In the genomic region with DNA sequence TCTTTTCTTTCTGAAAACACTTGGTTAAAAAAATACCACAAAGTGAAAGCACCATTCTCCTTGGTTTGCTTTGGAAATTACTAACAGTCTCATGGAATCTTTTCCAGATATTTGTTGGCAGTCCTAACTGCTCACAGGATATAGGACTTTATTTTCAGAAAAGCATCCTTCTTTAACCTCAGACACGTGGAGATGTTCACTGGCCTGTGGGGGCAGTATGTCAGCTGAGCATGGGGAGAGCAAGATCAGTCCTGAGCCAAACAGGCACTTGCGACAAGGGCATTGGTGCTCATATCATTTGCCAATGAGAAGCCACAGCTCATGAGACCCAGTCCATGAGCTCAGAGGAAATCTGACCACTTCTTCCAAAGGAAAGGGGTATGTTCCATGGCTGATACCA, we compare ENCODE assay signal across 17 cellular contexts.
A peak's percentile ranks its signal among the peaks of the same experiment; 100 is the strongest.
DNase-seq lines count a peak whose midpoint lies in the region; ATAC-seq and TF ChIP-seq lines count a peak whose summit lies in the region.
"Had no signal": no experiment of that assay in that cellular context is flagged by ENCODE, and none has a peak within 500 bp of the region (broad histone marks: within the 10 kb centered on the region; RNA-seq: fewer than 3 reads in every experiment).

No MANE protein-coding gene starts in this region.

- H4K8ac ChIP-seq in mesendoderm (ENCODE audit: low read depth, low read length): no peak overlapping the region

- no peak overlapping the region for H2AK5ac ChIP-seq in mesendoderm (ENCODE audit: low read length)

- no peaks in the 10 kb centered on the region for H3K79me1 ChIP-seq in mesendoderm (ENCODE audit: low read length)

- no peak overlapping the region for H3K56ac ChIP-seq in mesendoderm (ENCODE audit: low read length)

- no peak for ATAC-seq in left lung
- ATAC-seq: activated T-cell treated with anti-CD3 and anti-CD28 coated beads, Interleukin-2, amount 50 U/mL, for 72 hours; gastroesophageal sphincter had no signal

- TF ChIP-seq CTCF in DOHH2 (IDR thresholded peaks at IDR 0.05; ENCODE audit: low read depth, low read length, poor library complexity, severe bottlenecking): peak; percentile 19
- TF ChIP-seq CTCF in HFF-Myc (IDR thresholded peaks at IDR 0.05; ENCODE audit: low read depth, low read length, missing control alignments): peak; percentile 15
- TF ChIP-seq CTCF in astrocyte of the cerebellum (IDR thresholded peaks at IDR 0.05; ENCODE audit: low read depth, low read length, missing control alignments): peak; percentile 11
- no peak for TF ChIP-seq CTCF in left lung (IDR thresholded peaks at IDR 0.05)

- H3K9me3 ChIP-seq in DOHH2 (ENCODE audit: control insufficient read depth, insufficient read depth, low read length) (no peaks in the 10 kb centered on the region), left lung (no peaks in the 10 kb centered on the region)
- H3K9me3 ChIP-seq: BLaER1 treated with 17β-estradiol and CSF1 and Interleukin-3, amounts not matched to agents 10 nM and 100 nM; gastroesophageal sphincter; sigmoid colon; thoracic aorta had no signal

- H3K9me2 ChIP-seq in DOHH2 (replicated peaks; ENCODE audit: control insufficient read depth, low read length): no peaks in the 10 kb centered on the region

- H3K4me1 ChIP-seq in DOHH2 (ENCODE audit: control insufficient read depth, low read length) (no peaks in the 10 kb centered on the region), mesendoderm (ENCODE audit: control insufficient read depth, low read depth, low read length) (peaks cover 4% of the 10 kb centered on the region), left lung (no peaks in the 10 kb centered on the region)
- H3K4me1 ChIP-seq: BLaER1 treated with 17β-estradiol and CSF1 and Interleukin-3, amounts not matched to agents 10 nM and 100 nM; gastroesophageal sphincter; sigmoid colon had no signal

- no peaks in the 10 kb centered on the region for H4K20me1 ChIP-seq in DOHH2 (ENCODE audit: control insufficient read depth, insufficient read depth, low read depth, low read length)
- H4K20me1 ChIP-seq: BLaER1 treated with 17β-estradiol and CSF1 and Interleukin-3, amounts not matched to agents 10 nM and 100 nM had no signal

- H2BK5ac ChIP-seq in mesendoderm (ENCODE audit: low read length): no peak overlapping the region

- no peak overlapping the region for H3K4me2 ChIP-seq in DOHH2 (ENCODE audit: low read length)
- no peak overlapping the region for H3K4me2 ChIP-seq in mesendoderm (ENCODE audit: low read length)
- H3K4me2 ChIP-seq: BLaER1 treated with 17β-estradiol and CSF1 and Interleukin-3, amounts not matched to agents 10 nM and 100 nM had no signal

- H3K4me3 ChIP-seq in DOHH2 (ENCODE audit: low read length) (no peak overlapping the region), HFF-Myc (replicated peaks; ENCODE audit: low read depth, low read length) (no peak overlapping the region), astrocyte of the cerebellum (ENCODE audit: low read depth, low read length) (no peak overlapping the region), mesendoderm (ENCODE audit: low read length) (no peak overlapping the region), left lung (no peak overlapping the region)
- H3K4me3 ChIP-seq: BLaER1 treated with 17β-estradiol and CSF1 and Interleukin-3, amounts not matched to agents 10 nM and 100 nM; gastroesophageal sphincter; sigmoid colon; thoracic aorta had no signal

- intact Hi-C loops in left lung (cut with DNase I): no loop called here

- H2BK15ac ChIP-seq in mesendoderm (replicated peaks; ENCODE audit: low read depth): no peak overlapping the region

- no CpG with 5 or more reads among the region's 2 CpGs for WGBS in mesendoderm (ENCODE audit: extremely low coverage, insufficient coverage, low lambda C conversion rate)

- H3K79me2 ChIP-seq in DOHH2 (ENCODE audit: control insufficient read depth, low read length) (no peaks in the 10 kb centered on the region), mesendoderm (ENCODE audit: control insufficient read depth, insufficient read depth, low read length) (no peaks in the 10 kb centered on the region)

- DNase-seq in HFF-Myc (ENCODE audit: extremely low read depth, low read depth) (no peak), astrocyte of the cerebellum (ENCODE audit: low read depth) (peak; percentile 9), mesendoderm (peak; percentile 68), left lung (no peak), anterior cingulate cortex (lab: John Stamatoyannopoulos, UW) (no peak)
- DNase-seq in stimulated activated naive CD4-positive, alpha-beta T cell treated with Interleukin-2 at 50 U/mL for 16 hours (lab: John Stamatoyannopoulos, UW): no peak
- no peak for DNase-seq in activated CD4-positive, alpha-beta T cell treated with anti-CD3 and anti-CD28 coated beads for 4 hours
- DNase-seq: activated CD4-positive, alpha-beta T cell treated with anti-CD3 and anti-CD28 coated beads, Interleukin-2, amount 50 U/mL, for 48 hours; activated T-cell treated with anti-CD3 and anti-CD28 coated beads, Interleukin-2, amount 50 U/mL, for 72 hours; HCEC 1CT; NCI-H2171 treated with DMSO at 0.1 percent for 48 hours; sigmoid colon; stimulated activated CD4-positive, alpha-beta T cell treated with anti-CD3 and anti-CD28 coated beads, Interleukin-2, amount 100 ng/mL, for 48 hours had no signal

- no peak overlapping the region for H3K23ac ChIP-seq in mesendoderm (ENCODE audit: low read length)

- H3F3A ChIP-seq in DOHH2 (ENCODE audit: control insufficient read depth, insufficient read depth): 0 out of 2 replicates have a peak, but pooled peaks cover 2% of the 10 kb centered on the region

- H4K5ac ChIP-seq in mesendoderm (ENCODE audit: low read length): no peak overlapping the region

- in situ Hi-C loops in astrocyte of the cerebellum (cut with HindIII; ENCODE audit: low sequenced_read_pairs): no loop called here

- no peak overlapping the region for H3K4ac ChIP-seq in mesendoderm (ENCODE audit: low read depth, low read length)

- H3K36me3 ChIP-seq in DOHH2 (ENCODE audit: control insufficient read depth, low read length) (no peaks in the 10 kb centered on the region), mesendoderm (ENCODE audit: control insufficient read depth, insufficient read depth, low read length) (no peaks in the 10 kb centered on the region), left lung (peaks cover 0 to 22% of the 10 kb centered on the region in 2 donors)
- H3K36me3 ChIP-seq: thoracic aorta had no signal

- H3K27ac ChIP-seq in DOHH2 (ENCODE audit: low read depth, low read length) (no peak overlapping the region), mesendoderm (ENCODE audit: low read depth, low read length) (no peak overlapping the region), left lung (no peak overlapping the region)
- H3K27ac ChIP-seq: BLaER1 treated with 17β-estradiol and CSF1 and Interleukin-3, amounts not matched to agents 10 nM and 100 nM; gastroesophageal sphincter; sigmoid colon; thoracic aorta had no signal

- no peak overlapping the region for H3K9ac ChIP-seq in mesendoderm (ENCODE audit: low read length)
- H3K9ac ChIP-seq: BLaER1 treated with 17β-estradiol and CSF1 and Interleukin-3, amounts not matched to agents 10 nM and 100 nM had no signal

- H2BK120ac ChIP-seq in mesendoderm (ENCODE audit: low read depth, low read length): no peak overlapping the region

- H3K27me3 ChIP-seq in DOHH2 (ENCODE audit: control insufficient read depth, low read length) (no peaks in the 10 kb centered on the region), mesendoderm (ENCODE audit: insufficient read depth, low read length, poor library complexity) (no peaks in the 10 kb centered on the region), left lung (no peaks in the 10 kb centered on the region)
- H3K27me3 ChIP-seq: BLaER1 treated with 17β-estradiol and CSF1 and Interleukin-3, amounts not matched to agents 10 nM and 100 nM; gastroesophageal sphincter; sigmoid colon had no signal

- no peak overlapping the region for H3K18ac ChIP-seq in mesendoderm (ENCODE audit: low read length)

Comparison
In these comparisons a context has a peak if more than half of its experiments do, and no peak if none do; other contexts are left out.
1. CTCF ChIP-seq: peak in DOHH2 (single experiment), HFF-Myc (single experiment) and astrocyte of the cerebellum (single experiment); none in left lung (0 of 2).
2. DNase-seq: peak in astrocyte of the cerebellum (single experiment) and mesendoderm (single experiment); none in HFF-Myc (single experiment), stimulated activated naive CD4-positive, alpha-beta T cell treated with Interleukin-2 at 50 U/mL for 16 hours (single experiment), left lung (0 of 2), activated CD4-positive, alpha-beta T cell treated with anti-CD3 and anti-CD28 coated beads for 4 hours (0 of 2) and anterior cingulate cortex (0 of 58).